In the genomic region with DNA sequence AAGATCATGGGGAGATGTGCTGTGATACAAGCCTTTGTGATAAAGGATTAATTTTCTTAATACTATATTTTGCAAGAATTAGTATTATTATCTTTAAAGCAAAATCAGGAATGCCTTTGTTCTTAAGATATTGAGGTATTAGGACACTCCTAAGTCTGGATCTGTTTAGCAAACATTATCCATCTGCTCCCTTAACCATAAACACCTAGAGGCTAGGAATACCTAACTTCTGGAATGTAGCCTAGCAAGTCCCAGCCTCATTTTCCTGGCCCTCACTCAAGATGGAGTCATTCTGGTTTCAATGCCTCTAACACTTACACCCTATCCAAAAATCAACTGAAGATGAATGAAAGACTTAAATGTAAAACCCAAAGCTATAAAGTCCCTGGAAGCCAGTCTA, we compare ENCODE assay signal across 18 cellular contexts.
DNase-seq lines count a peak whose midpoint lies in the region; ATAC-seq and TF ChIP-seq lines count a peak whose summit lies in the region.
"Had no signal": no experiment of that assay in that cellular context is flagged by ENCODE, and none has a peak within 500 bp of the region (broad histone marks: within the 10 kb centered on the region; RNA-seq: fewer than 3 reads in every experiment).

No MANE protein-coding gene starts in this region.

- no peaks in the 10 kb centered on the region for H3K9me3 ChIP-seq in PC-3 (ENCODE audit: low read length)
- H3K9me3 ChIP-seq in BE2C: no peaks in the 10 kb centered on the region
- H3K9me3 ChIP-seq: A549, BLaER1 had no signal

- H3K4me3 Mint-ChIP-seq in Calu3 (ENCODE audit: low read depth, unreplicated experiment): peak overlapping the region; percentile 72
- H3K4me3 Mint-ChIP-seq: CD4-positive, alpha-beta memory T cell had no signal

- H3K27ac ChIP-seq in PC-3 (ENCODE audit: low read length) (peak overlapping the region; percentile 30; the same call in 1 of the 2 replicates), mesendoderm (ENCODE audit: low read depth, low read length) (no peak overlapping the region)
- H3K27ac ChIP-seq: A549, BLaER1 had no signal

- no peak overlapping the region for H3K4ac ChIP-seq in mesendoderm (ENCODE audit: low read depth, low read length)

- BruUV-seq in Calu3 (replicated peaks; lab: Mats Ljungman, UMichigan) (no TSS peak), PC-3 (replicated peaks; lab: Mats Ljungman, UMichigan) (no TSS peak)

- H3K4me2 ChIP-seq in PC-3 (ENCODE audit: low read length) (0 out of 2 replicates have a peak overlapping the region, but pooled peaks have one; percentile 10), mesendoderm (ENCODE audit: low read length) (no peak overlapping the region)
- H3K4me2 ChIP-seq: A549, BLaER1 had no signal

- H3F3A ChIP-seq in PC-3 (ENCODE audit: low read length, unreplicated experiment): no peaks in the 10 kb centered on the region

- TF ChIP-seq CTCF in Calu3 (IDR thresholded peaks at IDR 0.05; ENCODE audit: unreplicated experiment): no peak
- no peak for TF ChIP-seq CTCF in PC-3 (conservative IDR thresholded peaks at IDR 0.05; ENCODE audit: low read depth, low read length)
- TF ChIP-seq CTCF in epithelial cell of esophagus (IDR thresholded peaks at IDR 0.05; ENCODE audit: insufficient read depth, low read depth, low read length, missing control alignments): no peak
- TF ChIP-seq CTCF in BE2C (IDR thresholded peaks at IDR 0.05; ENCODE audit: low read depth, low read length): no peak

- H3K56ac ChIP-seq in mesendoderm (ENCODE audit: low read length): no peak overlapping the region

- no peaks in the 10 kb centered on the region for H3K79me2 ChIP-seq in PC-3 (ENCODE audit: low read length)
- H3K79me2 ChIP-seq in mesendoderm (ENCODE audit: control insufficient read depth, insufficient read depth, low read length): no peaks in the 10 kb centered on the region

- H4K5ac ChIP-seq in mesendoderm (ENCODE audit: low read length): no peak overlapping the region

- no peak overlapping the region for H2BK15ac ChIP-seq in mesendoderm (replicated peaks; ENCODE audit: low read depth)

- intact Hi-C loops in Calu3 (cut with micrococcal nuclease; ENCODE audit: unreplicated experiment) (no loop called here), PC-3 (cut with micrococcal nuclease) (no loop called here)

- peaks cover 36% of the 10 kb centered on the region for H3K4me1 Mint-ChIP-seq in Calu3 (ENCODE audit: low read depth, unreplicated experiment)
- H3K4me1 Mint-ChIP-seq: CD4-positive, alpha-beta memory T cell had no signal

- no peaks in the 10 kb centered on the region for H4K20me1 ChIP-seq in PC-3 (ENCODE audit: low read length)
- H4K20me1 ChIP-seq: BLaER1 had no signal

- H4K8ac ChIP-seq in mesendoderm (ENCODE audit: low read depth, low read length): no peak overlapping the region

- no peaks in the 10 kb centered on the region for H3K27me3 Mint-ChIP-seq in Calu3 (ENCODE audit: unreplicated experiment)

- H2AK5ac ChIP-seq in mesendoderm (ENCODE audit: low read length): no peak overlapping the region

- H3K4me1 ChIP-seq in PC-3 (ENCODE audit: insufficient read depth, low read length): peaks cover 14% of the 10 kb centered on the region
- H3K4me1 ChIP-seq in mesendoderm (ENCODE audit: control insufficient read depth, low read depth, low read length): no peaks in the 10 kb centered on the region
- no peaks in the 10 kb centered on the region for H3K4me1 ChIP-seq in BE2C
- H3K4me1 ChIP-seq: A549, BLaER1 had no signal

- H2AFZ ChIP-seq in PC-3 (ENCODE audit: low read length): no peak overlapping the region

- H3K79me1 ChIP-seq in mesendoderm (ENCODE audit: low read length): no peaks in the 10 kb centered on the region

- peak overlapping the region; percentile 72 for H3K27ac Mint-ChIP-seq in Calu3 (ENCODE audit: unreplicated experiment)
- H3K27ac Mint-ChIP-seq: CD4-positive, alpha-beta memory T cell had no signal

- H3K23ac ChIP-seq in mesendoderm (ENCODE audit: low read length): no peak overlapping the region

- H3K4me3 ChIP-seq in PC-3 (ENCODE audit: low read length) (no peak overlapping the region), epithelial cell of esophagus (ENCODE audit: low read length) (no peak overlapping the region), mesendoderm (ENCODE audit: low read length) (no peak overlapping the region), BE2C (ENCODE audit: low read depth, low read length) (no peak overlapping the region)
- H3K4me3 ChIP-seq: A549, BLaER1 had no signal

- H3K36me3 ChIP-seq in PC-3 (ENCODE audit: low read depth, low read length): no peaks in the 10 kb centered on the region
- no peaks in the 10 kb centered on the region for H3K36me3 ChIP-seq in mesendoderm (ENCODE audit: control insufficient read depth, insufficient read depth, low read length)
- no peaks in the 10 kb centered on the region for H3K36me3 ChIP-seq in BE2C
- H3K36me3 ChIP-seq: BLaER1 had no signal

- ATAC-seq in PC-3 (no peak; the same call in 1 of the 2 replicates), GM18519 (IDR thresholded peaks at IDR 0.05; ENCODE audit: low FRiP score, unreplicated experiment) (no peak)
- ATAC-seq: A549 had no signal

- DNase-seq in Calu3 (peak; percentile 17), PC-3 (peak; percentile 74), epithelial cell of esophagus (ENCODE audit: low read depth) (peak; percentile 86), mesendoderm (peak; percentile 54), inferior parietal cortex (ENCODE audit: extremely low spot score) (no peak), BE2C (no peak)
- DNase-seq: CD4-positive, alpha-beta memory T cell; DMS53; EL; NCI-H1417; NCI-H187; NCI-H226; NCI-H524; NCI-H82; SHP77 had no signal

- H2BK120ac ChIP-seq in mesendoderm (ENCODE audit: low read depth, low read length): no peak overlapping the region

- POLR2A ChIA-PET in PC-3 (lab: Charles Lee; ENCODE audit: unreplicated experiment): no interaction called here

- no peaks in the 10 kb centered on the region for H3K9me3 Mint-ChIP-seq in Calu3 (ENCODE audit: low read depth, unreplicated experiment)

- H3K9ac ChIP-seq in PC-3 (ENCODE audit: low read length) (no peak overlapping the region), mesendoderm (ENCODE audit: low read length) (no peak overlapping the region)
- H3K9ac ChIP-seq: BLaER1 had no signal

- H3K27me3 ChIP-seq in PC-3 (ENCODE audit: low read length): no peaks in the 10 kb centered on the region
- H3K27me3 ChIP-seq in mesendoderm (ENCODE audit: insufficient read depth, low read length, poor library complexity): no peaks in the 10 kb centered on the region
- H3K27me3 ChIP-seq in BE2C: no peaks in the 10 kb centered on the region
- H3K27me3 ChIP-seq: BLaER1 had no signal

- peaks cover 18% of the 10 kb centered on the region for H3K36me3 Mint-ChIP-seq in Calu3 (ENCODE audit: insufficient read depth, unreplicated experiment)
- H3K36me3 Mint-ChIP-seq: CD4-positive, alpha-beta memory T cell had no signal

- no peak overlapping the region for H3K18ac ChIP-seq in mesendoderm (ENCODE audit: low read length)

- no peak overlapping the region for H2BK5ac ChIP-seq in mesendoderm (ENCODE audit: low read length)

- no peaks in the 10 kb centered on the region for H3K9me2 ChIP-seq in PC-3 (replicated peaks; ENCODE audit: low read length)

- CTCF ChIA-PET in Calu3 (lab: Charles Lee) (no interaction called here), PC-3 (lab: Charles Lee) (no interaction called here)

Comparison
In these comparisons a context has a peak if more than half of its experiments do, and no peak if none do; other contexts are left out.
1. DNase-seq: peak in Calu3 (single experiment), PC-3 (single experiment), epithelial cell of esophagus (single experiment) and mesendoderm (single experiment); none in inferior parietal cortex (single experiment) and BE2C (single experiment).